ENCODE assay signal across 11 cellular contexts in the genomic region with DNA sequence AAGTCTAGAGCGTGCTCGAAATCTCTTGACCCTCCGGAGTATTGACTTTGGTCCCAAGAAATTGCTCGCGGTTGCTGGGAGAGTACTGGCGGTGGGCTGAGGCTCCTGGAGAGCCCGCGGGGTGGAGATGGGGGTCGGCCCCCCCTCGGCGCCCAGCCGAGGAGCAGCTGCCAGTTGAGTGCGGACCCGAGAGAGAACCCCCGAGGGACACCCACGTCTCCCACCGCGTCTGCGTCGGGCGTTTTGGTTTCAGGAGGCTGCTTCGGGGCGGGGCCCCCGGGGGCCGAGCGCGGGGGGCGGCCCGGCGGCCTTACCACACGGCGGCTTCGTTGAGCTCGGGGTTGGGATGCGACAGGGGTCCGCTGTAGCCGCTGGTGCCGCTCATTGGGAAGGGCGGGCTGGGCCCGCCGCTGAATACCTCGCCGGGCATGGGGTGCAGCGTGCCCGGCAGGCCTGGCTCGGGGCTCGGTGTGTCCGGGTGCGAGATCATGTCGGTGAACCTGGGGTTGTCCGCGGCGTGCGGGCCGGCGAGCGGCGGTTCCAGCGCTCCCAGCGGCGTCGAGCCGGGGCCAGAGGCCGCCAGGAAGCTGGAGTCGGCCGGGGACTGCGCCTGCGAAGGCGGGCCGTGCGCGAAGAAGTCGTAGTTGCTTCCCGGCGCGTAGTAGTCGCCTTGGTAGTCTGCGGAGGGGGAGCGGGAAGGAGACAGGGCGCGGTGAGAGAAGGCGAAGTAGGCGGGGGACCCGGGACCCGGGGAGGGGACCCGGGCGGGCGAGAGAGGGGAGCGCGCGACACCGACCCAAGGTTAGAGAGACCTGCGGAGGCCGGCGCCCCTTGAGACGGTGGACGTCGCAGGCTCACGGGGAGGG. TPM values are rescaled to one million over a fixed set of nuclear protein-coding genes. Genes with fewer than 3 reads are reported as not detected.
DNase-seq lines count a peak whose midpoint lies in the region; ATAC-seq and TF ChIP-seq lines count a peak whose summit lies in the region.
"Had no signal": no experiment of that assay in that cellular context is flagged by ENCODE, and none has a peak within 500 bp of the region (broad histone marks: within the 10 kb centered on the region; RNA-seq: fewer than 3 reads in every experiment).

No MANE protein-coding gene starts in this region.

- TF ChIP-seq CTCF in chondrocyte (IDR thresholded peaks at IDR 0.05) (no peak), type B pancreatic cell (conservative IDR thresholded peaks at IDR 0.05) (no peak)

- CTCF ChIA-PET in activated naive CD4-positive, alpha-beta T cell treated with anti-CD3 and anti-CD28 coated beads for 36 hours (lab: Charles Lee) = interaction anchor here (1.0 to 3.1 kb wide), 3 partner anchors 10 to 53 kb away, joined by 3 to 10 read pairs (median 7); no protein-coding TSS in a partner anchor

- H3K9ac ChIP-seq in Karpas-422 (ENCODE audit: low read length) = no peak overlapping the region
- H3K9ac ChIP-seq: BLaER1 treated with 17β-estradiol and CSF1 and Interleukin-3, amounts not matched to agents 10 nM and 100 nM had no signal

- H3K36me3 Mint-ChIP-seq in activated naive CD4-positive, alpha-beta T cell treated with anti-CD3 and anti-CD28 coated beads for 36 hours (ENCODE audit: low read depth) = no peaks in the 10 kb centered on the region
- H3K36me3 Mint-ChIP-seq in chondrocyte (ENCODE audit: low read depth) = no peaks in the 10 kb centered on the region
- H3K36me3 Mint-ChIP-seq in naive B cell = peaks cover 9 to 17% of the 10 kb centered on the region in 2 donors
- H3K36me3 Mint-ChIP-seq in type B pancreatic cell = peaks cover 3% of the 10 kb centered on the region

- H4K20me1 ChIP-seq in Karpas-422 (ENCODE audit: insufficient read depth, low read depth, low read length) = no peaks in the 10 kb centered on the region

- no peaks in the 10 kb centered on the region for H3K4me1 ChIP-seq in Karpas-422 (ENCODE audit: low read length)

- no peak overlapping the region for H3K27ac ChIP-seq in Karpas-422 (ENCODE audit: low read length)
- H3K27ac ChIP-seq: BLaER1 treated with 17β-estradiol and CSF1 and Interleukin-3, amounts not matched to agents 10 nM and 100 nM had no signal

- no peak overlapping the region for H3K4me3 ChIP-seq in Karpas-422 (ENCODE audit: low read length)
- H3K4me3 ChIP-seq: BLaER1 treated with 17β-estradiol and CSF1 and Interleukin-3, amounts not matched to agents 10 nM and 100 nM; K562 had no signal

- H3K27ac Mint-ChIP-seq in activated naive CD4-positive, alpha-beta T cell treated with anti-CD3 and anti-CD28 coated beads for 36 hours = no peak overlapping the region
- no peak overlapping the region for H3K27ac Mint-ChIP-seq in chondrocyte (ENCODE audit: unreplicated experiment)
- H3K27ac Mint-ChIP-seq in naive B cell = peak overlapping the region in 1 of 6 donors; percentile 96
- H3K27ac Mint-ChIP-seq in type B pancreatic cell = no peak overlapping the region

- DNase-seq in activated naive CD4-positive, alpha-beta T cell treated with anti-CD3 and anti-CD28 coated beads for 36 hours = no peak
- no peak for DNase-seq in activated naive CD4-positive, alpha-beta T cell treated with anti-CD3 and anti-CD28 coated beads, Interleukin-2, amount 50 U/mL, for 16 hours
- DNase-seq in chondrocyte (ENCODE audit: low spot score) (no peak), naive B cell (no peak), type B pancreatic cell (ENCODE audit: extremely low spot score, unreplicated experiment) (no peak), HK-2 (ENCODE audit: unreplicated experiment) (no peak), Karpas-422 (no peak)

- no peak overlapping the region for H3K4me2 ChIP-seq in Karpas-422 (ENCODE audit: low read depth, low read length, poor library complexity, severe bottlenecking)
- H3K4me2 ChIP-seq: BLaER1 treated with 17β-estradiol and CSF1 and Interleukin-3, amounts not matched to agents 10 nM and 100 nM had no signal

- ATAC-seq in naive B cell (ENCODE audit: low read depth in 2 of 2) (peak in 1 of 2 donors; percentile 14), HG03039 (IDR thresholded peaks at IDR 0.05; ENCODE audit: unreplicated experiment) (no peak)

- H3K4me1 Mint-ChIP-seq in activated naive CD4-positive, alpha-beta T cell treated with anti-CD3 and anti-CD28 coated beads for 36 hours (ENCODE audit: low read depth) = peaks cover 24% of the 10 kb centered on the region
- H3K4me1 Mint-ChIP-seq in chondrocyte (ENCODE audit: low read depth) (peaks cover 26% of the 10 kb centered on the region), naive B cell (peaks cover 25 to 37% (median 30%) of the 10 kb centered on the region in 3 donors), type B pancreatic cell (ENCODE audit: unreplicated experiment) (peaks cover 10% of the 10 kb centered on the region)

- no peaks in the 10 kb centered on the region for H3K9me3 ChIP-seq in Karpas-422 (ENCODE audit: low read length)

- H3K27me3 Mint-ChIP-seq in activated naive CD4-positive, alpha-beta T cell treated with anti-CD3 and anti-CD28 coated beads for 36 hours (ENCODE audit: low read depth) = peaks cover 55% of the 10 kb centered on the region
- H3K27me3 Mint-ChIP-seq in chondrocyte (ENCODE audit: low read depth) (peaks cover 60% of the 10 kb centered on the region), naive B cell (peaks cover 62 to 90% (median 82%) of the 10 kb centered on the region in 3 donors), type B pancreatic cell (peaks cover 90% of the 10 kb centered on the region)

- no peak overlapping the region for H2AFZ ChIP-seq in Karpas-422 (ENCODE audit: low read length)

- no peaks in the 10 kb centered on the region for H3K79me2 ChIP-seq in Karpas-422 (ENCODE audit: low read length)

- no peaks in the 10 kb centered on the region for H3K9me2 ChIP-seq in Karpas-422 (replicated peaks; ENCODE audit: insufficient read depth, low read length)

- peak overlapping the region; percentile 22 for H3K4me3 Mint-ChIP-seq in activated naive CD4-positive, alpha-beta T cell treated with anti-CD3 and anti-CD28 coated beads for 36 hours
- H3K4me3 Mint-ChIP-seq in chondrocyte (ENCODE audit: unreplicated experiment) (peak overlapping the region; percentile 46), naive B cell (peak overlapping the region; percentile 53 to 90 (median 82)), type B pancreatic cell (peak overlapping the region; percentile 73)

- no peaks in the 10 kb centered on the region for H3K36me3 ChIP-seq in Karpas-422 (ENCODE audit: insufficient read depth, low read length)
- H3K36me3 ChIP-seq: BLaER1 treated with 17β-estradiol and CSF1 and Interleukin-3, amounts not matched to agents 10 nM and 100 nM had no signal

- no peaks in the 10 kb centered on the region for H3K27me3 ChIP-seq in Karpas-422 (ENCODE audit: low read length)

- H3K9me3 Mint-ChIP-seq in activated naive CD4-positive, alpha-beta T cell treated with anti-CD3 and anti-CD28 coated beads for 36 hours = no peaks in the 10 kb centered on the region
- H3K9me3 Mint-ChIP-seq in chondrocyte (ENCODE audit: low read depth) (no peaks in the 10 kb centered on the region), naive B cell (peaks cover 0 to 12% (median 4%) of the 10 kb centered on the region in 7 donors), type B pancreatic cell (no peaks in the 10 kb centered on the region)

- intact Hi-C loops in activated naive CD4-positive, alpha-beta T cell treated with anti-CD3 and anti-CD28 coated beads for 36 hours (cut with micrococcal nuclease) = loop anchor here (1.0 to 10.0 kb wide), 2 partner anchors 272 to 449 kb away; no protein-coding TSS in a partner anchor

RNA-seq across cellular contexts. Expression of a gene that starts 8.6 kb away (rescaled TPM):
- total RNA-seq in activated naive CD4-positive, alpha-beta T cell treated with anti-CD3 and anti-CD28 coated beads for 36 hours = not detected
- not detected in 3 replicates for total RNA-seq in chondrocyte
- not detected for polyA plus RNA-seq in naive B cell (ENCODE audit: low read depth in 6 of 6)
- 0.12 TPM in 1 of 2 replicates, not detected in the other for total RNA-seq in type B pancreatic cell (ENCODE audit: low replicate concordance)
- total RNA-seq in Karpas-422 (2014; rRNA removed; shearing (Covaris generic); ENCODE audit: low replicate concordance) = not detected in 2 replicates
- total RNA-seq: dermis microvascular lymphatic vessel endothelial cell had no signal

RNA-seq across cellular contexts. Expression of a gene that starts 40.9 kb away (rescaled TPM):
- not detected for total RNA-seq in activated naive CD4-positive, alpha-beta T cell treated with anti-CD3 and anti-CD28 coated beads for 36 hours
- total RNA-seq in chondrocyte (8.4 to 9.4 TPM (median 8.7 TPM) in 3 replicates), type B pancreatic cell (ENCODE audit: low replicate concordance) (4.5 and 5.3 TPM in 2 replicates)
- polyA plus RNA-seq in naive B cell (ENCODE audit: low read depth in 6 of 6) = under 1 TPM in 2 of 6 donors, not detected in 4; 0.27 to 0.68 TPM
- total RNA-seq in Karpas-422 (2014; rRNA removed; shearing (Covaris generic); ENCODE audit: low replicate concordance) = not detected in 2 replicates

RNA-seq across cellular contexts. Expression of a gene that starts 59.4 kb away (rescaled TPM):
- not detected for total RNA-seq in activated naive CD4-positive, alpha-beta T cell treated with anti-CD3 and anti-CD28 coated beads for 36 hours
- not detected in 3 replicates for total RNA-seq in chondrocyte
- not detected for polyA plus RNA-seq in naive B cell (ENCODE audit: low read depth in 6 of 6)
- total RNA-seq in type B pancreatic cell (ENCODE audit: low replicate concordance) = not detected in 2 replicates
- not detected in 2 replicates for total RNA-seq in Karpas-422 (2014; rRNA removed; shearing (Covaris generic); ENCODE audit: low replicate concordance)
- total RNA-seq: dermis microvascular lymphatic vessel endothelial cell had no signal

Comparison
In these comparisons a context has a peak if more than half of its experiments do, and no peak if none do; other contexts are left out.
1. H3K4me3 Mint-ChIP-seq: peak in every context shown above with its lines; median percentile 82 in naive B cell; 73 in type B pancreatic cell; 46 in chondrocyte; 22 in activated naive CD4-positive, alpha-beta T cell treated with anti-CD3 and anti-CD28 coated beads for 36 hours.